Comparison of ENCODE assay signal across 14 cellular contexts in genomic region chr2:38037325-38037724, GRCh38. TPM values are rescaled to one million over a fixed set of nuclear protein-coding genes. Genes with fewer than 3 reads are reported as not detected.
DNase-seq lines count a peak whose midpoint lies in the region; ATAC-seq, FAIRE-seq and TF ChIP-seq lines count a peak whose summit lies in the region.
"Had no signal": no experiment of that assay in that cellular context is flagged by ENCODE, and none has a peak within 500 bp of the region (broad histone marks: within the 10 kb centered on the region; RNA-seq: fewer than 3 reads in every experiment).

No MANE protein-coding gene starts in this region.

- FAIRE-seq in GM12891 (lab: Jason Lieb, UNC), result peak; percentile 9
- FAIRE-seq: pancreas had no signal

- no peak for ATAC-seq in upper lobe of left lung (ENCODE audit: low FRiP score in 2 of 2)
- ATAC-seq: CD8-positive, alpha-beta T cell had no signal

- DNase-seq in GM12891 (ENCODE audit: insufficient read length, low spot score) (no peak), LHCN-M2 (ENCODE audit: low read depth) (peak; percentile 35), fibroblast of mammary gland (ENCODE audit: low read depth) (peak; percentile 74), NCI-H446 treated with DMSO at 0.1 percent for 48 hours (lab: John Stamatoyannopoulos, UW) (no peak), nucleus accumbens (lab: John Stamatoyannopoulos, UW) (no peak), upper lobe of left lung (no peak)
- DNase-seq: activated CD8-positive, alpha-beta memory T cell treated with anti-CD3 and anti-CD28 coated beads, Interleukin-2, amount 50 U/mL, for 48 hours; amniotic stem cell; CD8-positive, alpha-beta T cell; GDM1; NCI-H2081 treated with DMSO at 0.1 percent for 48 hours; pancreas had no signal

- H3K4me1 ChIP-seq in stomach smooth muscle (ENCODE audit: control insufficient read depth, insufficient read depth, low read length) (peaks cover 10% of the 10 kb centered on the region), upper lobe of left lung (peaks cover 0 to 12% (median 2%) of the 10 kb centered on the region in 4 donors)
- H3K4me1 ChIP-seq: pancreas had no signal

- 80 to 93% methylated on average over 4 of the region's 4 CpGs for WGBS in upper lobe of left lung, 2 donors

- no peak for TF ChIP-seq POLR2A in GM12891 (IDR thresholded peaks at IDR 0.05; ENCODE audit: low read depth, low read length)
- TF ChIP-seq POLR2A in upper lobe of left lung (IDR thresholded peaks at IDR 0.05), result no peak

- H3K27ac ChIP-seq in stomach smooth muscle (ENCODE audit: low read length), result peak overlapping the region; percentile 50
- no peak overlapping the region for H3K27ac ChIP-seq in upper lobe of left lung
- H3K27ac ChIP-seq: pancreas, VCaP had no signal

- TF ChIP-seq CTCF in fibroblast of mammary gland (conservative IDR thresholded peaks at IDR 0.05; ENCODE audit: control insufficient read depth, insufficient read depth, low read depth, low read length) (no peak), upper lobe of left lung (IDR thresholded peaks at IDR 0.05) (no peak)

- H3K9ac ChIP-seq in stomach smooth muscle (ENCODE audit: low read length in 2 of 2), result peak overlapping the region in 1 of 2 donors; percentile 70

- no peak overlapping the region for H3K4me3 ChIP-seq in fibroblast of mammary gland (ENCODE audit: control insufficient read depth, low read depth, low read length)
- peak overlapping the region in 1 of 2 donors; percentile 63 for H3K4me3 ChIP-seq in stomach smooth muscle (ENCODE audit: low read length in 2 of 2)
- no peak overlapping the region for H3K4me3 ChIP-seq in upper lobe of left lung

- no peaks in the 10 kb centered on the region for H3K27me3 ChIP-seq in stomach smooth muscle (ENCODE audit: control insufficient read depth in 1 of 2, insufficient read depth in 2 of 2, low read length in 2 of 2)
- no peaks in the 10 kb centered on the region for H3K27me3 ChIP-seq in upper lobe of left lung
- H3K27me3 ChIP-seq: pancreas had no signal

- H3K9me3 ChIP-seq in stomach smooth muscle (ENCODE audit: control insufficient read depth in 2 of 2, low read length in 2 of 2) (no peaks in the 10 kb centered on the region), upper lobe of left lung (no peaks in the 10 kb centered on the region)
- H3K9me3 ChIP-seq: pancreas had no signal

- TF ChIP-seq EP300 in upper lobe of left lung (IDR thresholded peaks at IDR 0.05), result no peak

- H3K36me3 ChIP-seq in stomach smooth muscle (ENCODE audit: control insufficient read depth in 2 of 2, insufficient read depth in 2 of 2, low read length in 2 of 2) (no peaks in the 10 kb centered on the region), upper lobe of left lung (no peaks in the 10 kb centered on the region)
- H3K36me3 ChIP-seq: pancreas had no signal

TF ChIP-seq in GM12891, 5 proteins besides CTCF, POLR2A, EP300 and RAD21:
- TF ChIP-seq POU2F2 (IDR thresholded peaks at IDR 0.05; ENCODE audit: low read depth, low read length) (no peak), PAX5 (IDR thresholded peaks at IDR 0.05; ENCODE audit: insufficient read depth, low read length, severe bottlenecking) (no peak), SPI1 (IDR thresholded peaks at IDR 0.05; ENCODE audit: low read depth, low read length) (no peak), POLR2AphosphoS5 (IDR thresholded peaks at IDR 0.05; ENCODE audit: low read depth, low read length) (no peak)

RNA-seq across cellular contexts. Expression of gene CYP1B1, which starts 38.6 kb away (rescaled TPM):
- 21.9 TPM for polyA plus RNA-seq in GM12891 (2012; ENCODE audit: low read depth, missing spikeins)
- total RNA-seq in LHCN-M2 (2014; rRNA removed) (3.4 and 3.5 TPM in 2 replicates), upper lobe of left lung (10 to 100 TPM; 12.2 to 86.9 (median 26.1) TPM)
- 0.90 TPM for polyA plus RNA-seq in LHCN-M2 (2012)
- total RNA-seq: CD8-positive, alpha-beta T cell had no signal

Comparison
In these comparisons a context has a peak if more than half of its experiments do, and no peak if none do; other contexts are left out.
1. DNase-seq: peak in LHCN-M2 (single experiment) and fibroblast of mammary gland (single experiment); none in GM12891 (single experiment), NCI-H446 treated with DMSO at 0.1 percent for 48 hours (single experiment), nucleus accumbens (0 of 56) and upper lobe of left lung (0 of 2).